1 cellular context compared by ENCODE assay signal in the genomic region with DNA sequence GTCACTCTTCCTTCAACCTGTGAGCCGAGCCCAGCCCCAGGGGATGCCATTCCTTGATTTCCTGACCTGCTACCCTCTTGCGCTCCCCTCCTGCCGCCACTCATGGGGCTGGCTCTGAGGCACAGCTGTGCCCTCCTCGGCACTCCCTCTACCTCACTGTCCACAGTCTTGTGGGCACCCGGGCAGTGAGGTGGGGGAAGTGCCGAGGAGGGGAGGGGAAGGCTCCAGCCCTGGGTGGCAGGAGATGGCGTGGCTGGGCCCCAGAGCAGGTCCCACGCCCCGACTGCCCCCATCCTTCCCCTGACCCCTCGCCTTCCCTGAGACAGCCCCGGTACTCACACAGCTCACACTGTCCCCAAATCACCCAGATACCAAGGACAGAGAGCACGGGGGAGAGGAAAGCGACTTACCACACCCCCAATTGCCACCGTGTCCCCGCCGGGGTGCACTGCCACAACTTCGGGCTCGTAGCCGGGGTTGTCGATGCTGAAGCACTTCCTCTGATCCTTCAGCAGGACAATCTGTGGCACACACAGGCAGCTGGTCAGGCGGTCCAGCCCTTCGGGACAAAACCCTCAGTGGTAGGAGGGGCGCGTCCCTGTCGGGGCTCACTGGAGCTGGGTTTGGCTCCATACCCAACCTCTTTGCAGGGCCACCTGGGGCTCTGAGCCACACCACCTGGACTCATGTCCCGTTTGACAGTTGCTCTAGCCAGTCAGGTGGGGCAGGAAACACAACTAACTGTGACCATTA.
TF ChIP-seq lines count a peak whose summit lies in the region.

No MANE protein-coding gene starts in this region.

TF ChIP-seq in GM23338, 12 proteins besides CTCF, POLR2A, EP300 and RAD21 (continued from another document):
- no peak for TF ChIP-seq ZNF331 (CRISPR knock-in tag; IDR thresholded peaks at IDR 0.05; ENCODE audit: low read depth)
- TF ChIP-seq EZH2phosphoT487 (IDR thresholded peaks at IDR 0.05; ENCODE audit: unreplicated experiment), result no peak
- TF ChIP-seq, protein P1, sequence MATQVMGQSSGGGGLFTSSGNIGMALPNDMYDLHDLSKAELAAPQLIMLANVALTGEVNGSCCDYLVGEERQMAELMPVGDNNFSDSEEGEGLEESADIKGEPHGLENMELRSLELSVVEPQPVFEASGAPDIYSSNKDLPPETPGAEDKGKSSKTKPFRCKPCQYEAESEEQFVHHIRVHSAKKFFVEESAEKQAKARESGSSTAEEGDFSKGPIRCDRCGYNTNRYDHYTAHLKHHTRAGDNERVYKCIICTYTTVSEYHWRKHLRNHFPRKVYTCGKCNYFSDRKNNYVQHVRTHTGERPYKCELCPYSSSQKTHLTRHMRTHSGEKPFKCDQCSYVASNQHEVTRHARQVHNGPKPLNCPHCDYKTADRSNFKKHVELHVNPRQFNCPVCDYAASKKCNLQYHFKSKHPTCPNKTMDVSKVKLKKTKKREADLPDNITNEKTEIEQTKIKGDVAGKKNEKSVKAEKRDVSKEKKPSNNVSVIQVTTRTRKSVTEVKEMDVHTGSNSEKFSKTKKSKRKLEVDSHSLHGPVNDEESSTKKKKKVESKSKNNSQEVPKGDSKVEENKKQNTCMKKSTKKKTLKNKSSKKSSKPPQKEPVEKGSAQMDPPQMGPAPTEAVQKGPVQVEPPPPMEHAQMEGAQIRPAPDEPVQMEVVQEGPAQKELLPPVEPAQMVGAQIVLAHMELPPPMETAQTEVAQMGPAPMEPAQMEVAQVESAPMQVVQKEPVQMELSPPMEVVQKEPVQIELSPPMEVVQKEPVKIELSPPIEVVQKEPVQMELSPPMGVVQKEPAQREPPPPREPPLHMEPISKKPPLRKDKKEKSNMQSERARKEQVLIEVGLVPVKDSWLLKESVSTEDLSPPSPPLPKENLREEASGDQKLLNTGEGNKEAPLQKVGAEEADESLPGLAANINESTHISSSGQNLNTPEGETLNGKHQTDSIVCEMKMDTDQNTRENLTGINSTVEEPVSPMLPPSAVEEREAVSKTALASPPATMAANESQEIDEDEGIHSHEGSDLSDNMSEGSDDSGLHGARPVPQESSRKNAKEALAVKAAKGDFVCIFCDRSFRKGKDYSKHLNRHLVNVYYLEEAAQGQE (IDR thresholded peaks at IDR 0.05; ENCODE audit: unreplicated experiment), result no peak
- TF ChIP-seq, protein P2, sequence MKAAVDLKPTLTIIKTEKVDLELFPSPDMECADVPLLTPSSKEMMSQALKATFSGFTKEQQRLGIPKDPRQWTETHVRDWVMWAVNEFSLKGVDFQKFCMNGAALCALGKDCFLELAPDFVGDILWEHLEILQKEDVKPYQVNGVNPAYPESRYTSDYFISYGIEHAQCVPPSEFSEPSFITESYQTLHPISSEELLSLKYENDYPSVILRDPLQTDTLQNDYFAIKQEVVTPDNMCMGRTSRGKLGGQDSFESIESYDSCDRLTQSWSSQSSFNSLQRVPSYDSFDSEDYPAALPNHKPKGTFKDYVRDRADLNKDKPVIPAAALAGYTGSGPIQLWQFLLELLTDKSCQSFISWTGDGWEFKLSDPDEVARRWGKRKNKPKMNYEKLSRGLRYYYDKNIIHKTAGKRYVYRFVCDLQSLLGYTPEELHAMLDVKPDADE (IDR thresholded peaks at IDR 0.05), result no peak
- TF ChIP-seq EZH2 (IDR thresholded peaks at IDR 0.05; ENCODE audit: low read depth, unreplicated experiment), result no peak
